36 cellular contexts compared by ENCODE assay signal in genomic region chr14:88424573-88424972, GRCh38. TPM values are rescaled to one million over a fixed set of nuclear protein-coding genes. Genes with fewer than 3 reads are reported as not detected.
DNase-seq lines count a peak whose midpoint lies in the region; ATAC-seq and TF ChIP-seq lines count a peak whose summit lies in the region.
"Had no signal": no experiment of that assay in that cellular context is flagged by ENCODE, and none has a peak within 500 bp of the region (broad histone marks: within the 10 kb centered on the region; RNA-seq: fewer than 3 reads in every experiment).

No MANE protein-coding gene starts in this region.

- H3K36me3 Mint-ChIP-seq in activated CD8-positive, alpha-beta memory T cell treated with anti-CD3 and anti-CD28 coated beads, Interleukin-2, amount 10 ng/mL, durations not matched to agents 7 days and 5 days: peaks cover 5% of the 10 kb centered on the region

- H2AK9ac ChIP-seq in IMR-90 (replicated peaks; ENCODE audit: low read depth, low read length, poor library complexity): no peak overlapping the region

- dilution Hi-C loops in IMR-90 (cut with HindIII; ENCODE audit: low sequenced_read_pairs, unreplicated experiment): no loop called here

- H4K20me1 ChIP-seq in IMR-90 (ENCODE audit: insufficient read depth, low read length) (no peaks in the 10 kb centered on the region), osteoblast (ENCODE audit: insufficient read depth, low read length) (no peaks in the 10 kb centered on the region)

- no peaks in the 10 kb centered on the region for H3K27me3 Mint-ChIP-seq in activated CD8-positive, alpha-beta memory T cell treated with anti-CD3 and anti-CD28 coated beads, Interleukin-2, amount 10 ng/mL, durations not matched to agents 7 days and 5 days
- H3K27me3 Mint-ChIP-seq: activated naive CD8-positive, alpha-beta T cell; effector memory CD8-positive, alpha-beta T cell; naive thymus-derived CD4-positive, alpha-beta T cell; progenitor cell of endocrine pancreas; type B pancreatic cell had no signal

- no peak overlapping the region for H3K4me3 Mint-ChIP-seq in activated CD8-positive, alpha-beta memory T cell treated with anti-CD3 and anti-CD28 coated beads, Interleukin-2, amount 10 ng/mL, durations not matched to agents 7 days and 5 days
- H3K4me3 Mint-ChIP-seq: activated naive CD8-positive, alpha-beta T cell; CD14-positive monocyte; effector memory CD8-positive, alpha-beta T cell; naive thymus-derived CD4-positive, alpha-beta T cell; type B pancreatic cell had no signal

- H2BK120ac ChIP-seq in IMR-90 (ENCODE audit: low read depth, low read length): no peak overlapping the region

- no peak overlapping the region for H3K4ac ChIP-seq in IMR-90 (ENCODE audit: low read depth, low read length)

- no peaks in the 10 kb centered on the region for H3K9me3 Mint-ChIP-seq in activated CD8-positive, alpha-beta memory T cell treated with anti-CD3 and anti-CD28 coated beads, Interleukin-2, amount 10 ng/mL, durations not matched to agents 7 days and 5 days (ENCODE audit: low read depth)
- H3K9me3 Mint-ChIP-seq: effector memory CD8-positive, alpha-beta T cell; type B pancreatic cell had no signal

- H4K8ac ChIP-seq in IMR-90 (ENCODE audit: low read depth in 2 of 2, low read length in 2 of 2): no peak overlapping the region; a peak in 1 of 4 replicates

- no peak overlapping the region for H2BK15ac ChIP-seq in IMR-90 (ENCODE audit: low read depth, low read length)

- no peak overlapping the region for H3K23ac ChIP-seq in IMR-90 (ENCODE audit: low read depth, low read length)

- no peak overlapping the region for H2BK20ac ChIP-seq in IMR-90 (ENCODE audit: low read depth, low read length)

- H4K5ac ChIP-seq in IMR-90 (ENCODE audit: low read depth, low read length): no peak overlapping the region

- no peak overlapping the region for H2AK5ac ChIP-seq in IMR-90 (ENCODE audit: low read depth, low read length)

- peak overlapping the region; percentile 69 for H2BK5ac ChIP-seq in IMR-90 (ENCODE audit: low read depth, low read length, poor library complexity, severe bottlenecking)

- H3K36me3 ChIP-seq in IMR-90 (ENCODE audit: control insufficient read depth, insufficient read depth, low read length) (peaks cover 4% of the 10 kb centered on the region), osteoblast (ENCODE audit: insufficient read depth, low read length) (no peaks in the 10 kb centered on the region)
- H3K36me3 ChIP-seq: gastrocnemius medialis, SJCRH30, WERI-Rb-1 had no signal

- H3K27ac ChIP-seq in IMR-90 (ENCODE audit: insufficient read depth, low read length): no peak overlapping the region
- no peak overlapping the region for H3K27ac ChIP-seq in osteoblast (ENCODE audit: low read depth, low read length)
- H3K27ac ChIP-seq: gastrocnemius medialis, HL-60, lower lobe of right lung, right lobe of liver, SJCRH30, WERI-Rb-1 had no signal

- intact Hi-C loops in IMR-90 (cut with micrococcal nuclease): no loop called here

- no peak overlapping the region for H3K18ac ChIP-seq in IMR-90 (ENCODE audit: low read depth, low read length)

- DNase-seq in EH (ENCODE audit: low read depth): peak; percentile 67
- peak; percentile 52 for DNase-seq in IMR-90
- DNase-seq in astrocyte of the spinal cord (ENCODE audit: low read depth, low spot score): peak; percentile 16
- DNase-seq in osteoblast (ENCODE audit: insufficient read length, low spot score, missing footprints): peak; percentile 0
- DNase-seq in activated CD8-positive, alpha-beta memory T cell treated with anti-CD3 and anti-CD28 coated beads, Interleukin-2, amount 10 ng/mL, durations not matched to agents 7 days and 5 days: no peak
- no peak for DNase-seq in NCI-H2171 (lab: John Stamatoyannopoulos, UW)
- no peak for DNase-seq in kidney tubule cell (ENCODE audit: low spot score)
- DNase-seq: activated CD4-positive, alpha-beta T cell treated with anti-CD3 and anti-CD28 coated beads for 48 hours; activated effector memory CD4-positive, alpha-beta T cell treated with anti-CD3 and anti-CD28 coated beads, Interleukin-2, amount 50 U/mL, for 16 hours; activated T-cell treated with anti-CD3 and anti-CD28 coated beads, Interleukin-2, amount 50 U/mL, for 1 hour; aorta; Caco-2; central memory CD4-positive, alpha-beta T cell; cortex of kidney; effector memory CD8-positive, alpha-beta T cell; erythroblast; gastrocnemius medialis; GF-D8; GOT3; kidney glomerular epithelial cell; lower lobe of right lung; naive thymus-derived CD4-positive, alpha-beta T cell; NCI-H1436; NCI-H2081 treated with DMSO at 0.1 percent for 48 hours; NCI-H748 treated with DMSO at 0.1 percent for 48 hours; right lobe of liver; SJCRH30; stimulated activated CD4-positive, alpha-beta T cell treated with anti-CD3 and anti-CD28 coated beads, Interleukin-4, amount 100 ng/mL, for 4 hours; T1000; WERI-Rb-1 had no signal

- no peak overlapping the region for H3K14ac ChIP-seq in IMR-90 (replicated peaks; ENCODE audit: low read depth, low read length)

- in situ Hi-C loops in IMR-90 (cut with MboI; ENCODE audit: low sequenced_read_pairs): no loop called here
- in situ Hi-C loops in astrocyte of the spinal cord (cut with HindIII; ENCODE audit: low sequenced_read_pairs): no loop called here

- H3K27me3 ChIP-seq in IMR-90 (ENCODE audit: control insufficient read depth, insufficient read depth, low read length) (no peaks in the 10 kb centered on the region), osteoblast (ENCODE audit: insufficient read depth, low read length) (no peaks in the 10 kb centered on the region)
- H3K27me3 ChIP-seq: gastrocnemius medialis, right lobe of liver, SJCRH30 had no signal

- peaks cover 0 to 9% of the 10 kb centered on the region in 2 experiments; a peak in 2 of 4 replicates for H3K79me1 ChIP-seq in IMR-90 (ENCODE audit: low read depth in 1 of 2, low read length in 2 of 2)

- H3K9me1 ChIP-seq in IMR-90 (ENCODE audit: insufficient read depth, low read length): peaks cover 2% of the 10 kb centered on the region; the same call in 1 of the 2 replicates

- TF ChIP-seq POLR2A in IMR-90 (IDR thresholded peaks at IDR 0.05; ENCODE audit: low read depth, low read length): no peak

- TF ChIP-seq CTCF in IMR-90 (conservative IDR thresholded peaks at IDR 0.05; ENCODE audit: low read depth, low read length): no peak
- no peak for TF ChIP-seq CTCF in astrocyte of the spinal cord (IDR thresholded peaks at IDR 0.05; ENCODE audit: low read depth, low read length)
- no peak for TF ChIP-seq CTCF in osteoblast (IDR thresholded peaks at IDR 0.05; ENCODE audit: extremely low read depth, low read depth, low read length)

- no peaks in the 10 kb centered on the region for H3K4me1 Mint-ChIP-seq in activated CD8-positive, alpha-beta memory T cell treated with anti-CD3 and anti-CD28 coated beads, Interleukin-2, amount 10 ng/mL, durations not matched to agents 7 days and 5 days
- H3K4me1 Mint-ChIP-seq: CD14-positive monocyte; naive thymus-derived CD4-positive, alpha-beta T cell had no signal

- H3K9ac ChIP-seq in IMR-90 (ENCODE audit: low read depth, low read length): no peak overlapping the region

- BruUV-seq in IMR-90 (replicated peaks; lab: Mats Ljungman, UMichigan): no TSS peak

- H3K56ac ChIP-seq in IMR-90 (ENCODE audit: extremely low read depth, insufficient read depth, low read length): no peak overlapping the region

- ATAC-seq in IMR-90 (ENCODE audit: low read depth): peak; percentile 15; the same call in 1 of the 2 replicates
- ATAC-seq in activated CD8-positive, alpha-beta memory T cell treated with anti-CD3 and anti-CD28 coated beads, Interleukin-2, amount 10 ng/mL, durations not matched to agents 7 days and 5 days: no peak
- ATAC-seq in HG03457 (IDR thresholded peaks at IDR 0.05; ENCODE audit: unreplicated experiment): no peak
- ATAC-seq: effector memory CD8-positive, alpha-beta T cell; gastrocnemius medialis; lower lobe of right lung; naive thymus-derived CD4-positive, alpha-beta T cell; right lobe of liver had no signal

- no peak overlapping the region for H4K91ac ChIP-seq in IMR-90 (ENCODE audit: insufficient read depth, low read depth, low read length)

- no peak overlapping the region for H3K4me3 ChIP-seq in IMR-90 (ENCODE audit: insufficient read depth, low read depth, low read length)
- no peak overlapping the region for H3K4me3 ChIP-seq in astrocyte of the spinal cord (ENCODE audit: low read depth, low read length)
- no peak overlapping the region for H3K4me3 ChIP-seq in osteoblast (ENCODE audit: insufficient read depth, low read length)
- H3K4me3 ChIP-seq: gastrocnemius medialis, lower lobe of right lung, right lobe of liver, SJCRH30 had no signal

- H2AFZ ChIP-seq in IMR-90 (replicated peaks; ENCODE audit: low read length, poor library complexity) (no peak overlapping the region), osteoblast (ENCODE audit: low read length) (no peak overlapping the region)

- H3K27ac Mint-ChIP-seq in activated CD8-positive, alpha-beta memory T cell treated with anti-CD3 and anti-CD28 coated beads, Interleukin-2, amount 10 ng/mL, durations not matched to agents 7 days and 5 days: no peak overlapping the region
- H3K27ac Mint-ChIP-seq: activated naive CD8-positive, alpha-beta T cell; CD14-positive monocyte; effector memory CD8-positive, alpha-beta T cell; naive thymus-derived CD4-positive, alpha-beta T cell; progenitor cell of endocrine pancreas; type B pancreatic cell had no signal

- CTCF ChIA-PET in IMR-90 (lab: Yijun Ruan, JAX): interaction anchor here (1.0 kb wide), 1 partner anchor 235 kb away, joined by 4 read pairs; no protein-coding TSS in a partner anchor
- CTCF ChIA-PET in activated CD8-positive, alpha-beta memory T cell treated with anti-CD3 and anti-CD28 coated beads, Interleukin-2, amount 10 ng/mL, durations not matched to agents 7 days and 5 days (lab: Charles Lee): no interaction called here

- H3K4me1 ChIP-seq in IMR-90 (ENCODE audit: control insufficient read depth, insufficient read depth, low read length) (peaks cover 3% of the 10 kb centered on the region), osteoblast (ENCODE audit: insufficient read depth, low read length) (peaks cover 39% of the 10 kb centered on the region)
- H3K4me1 ChIP-seq: Caco-2, gastrocnemius medialis, lower lobe of right lung, right lobe of liver, SJCRH30 had no signal

- 0 out of 2 replicates have a peak overlapping the region, but pooled peaks have one; percentile 13 for H3K4me2 ChIP-seq in IMR-90 (ENCODE audit: low read depth, low read length)
- no peak overlapping the region for H3K4me2 ChIP-seq in osteoblast (ENCODE audit: insufficient read depth, low read length)

- H3K9me3 ChIP-seq in IMR-90 (ENCODE audit: control insufficient read depth, insufficient read depth, low read length) (no peaks in the 10 kb centered on the region), osteoblast (ENCODE audit: low read depth, low read length) (no peaks in the 10 kb centered on the region)
- H3K9me3 ChIP-seq: Caco-2, gastrocnemius medialis, lower lobe of right lung, right lobe of liver, SJCRH30 had no signal

- TF ChIP-seq RAD21 in IMR-90 (IDR thresholded peaks at IDR 0.05; ENCODE audit: low read length): no peak

- POLR2A ChIA-PET in IMR-90 (lab: Charles Lee; ENCODE audit: unreplicated experiment): no interaction called here

- H3K79me2 ChIP-seq in osteoblast (ENCODE audit: insufficient read depth, low read length): no peaks in the 10 kb centered on the region

RNA-seq across cellular contexts. Expression of gene SPATA7, which starts 39.1 kb away (rescaled TPM):
- total RNA-seq in IMR-90 (2012; rRNA removed): 10.0 and 12.8 TPM in 2 replicates
- polyA plus RNA-seq in IMR-90 (2012; rRNA removed): 5.4 and 6.6 TPM in 2 replicates
- 2.1 and 3.2 TPM in 2 replicates for polyA plus RNA-seq in IMR-90 (2012; cell fraction: cytosol; rRNA removed)
- 4.2 and 14.7 TPM in 2 replicates for polyA plus RNA-seq in IMR-90 (2012; cell fraction: nucleus; rRNA removed; ENCODE audit: low replicate concordance)
- total RNA-seq in osteoblast: 21.4 and 29.2 TPM in 2 replicates
- 1 to 10 TPM; 3.0 to 4.5 TPM for total RNA-seq in activated CD8-positive, alpha-beta memory T cell treated with anti-CD3 and anti-CD28 coated beads, Interleukin-2, amount 10 ng/mL, durations not matched to agents 7 days and 5 days

Comparison
In these comparisons a context has a peak if more than half of its experiments do, and no peak if none do; other contexts are left out.
1. DNase-seq: peak in EH (single experiment), IMR-90 (single experiment), astrocyte of the spinal cord (single experiment) and osteoblast (single experiment); none in activated CD8-positive, alpha-beta memory T cell treated with anti-CD3 and anti-CD28 coated beads, Interleukin-2, amount 10 ng/mL, durations not matched to agents 7 days and 5 days (single experiment), NCI-H2171 (single experiment) and kidney tubule cell (single experiment).